In genomic region chr22:50548913-50549790, GRCh38 we compare ENCODE assay signal across 1 cellular context.
A peak's percentile ranks its signal among the peaks of the same experiment; 100 is the strongest.
TF ChIP-seq lines count a peak whose summit lies in the region.

No MANE protein-coding gene starts in this region.

TF ChIP-seq in K562, 482 proteins besides CTCF, POLR2A, EP300 and RAD21:
- TF ChIP-seq RBFOX2 (IDR thresholded peaks at IDR 0.05; ENCODE audit: low read depth, low read length) (peak; percentile 36; the same call in 1 of the 2 replicates), ETV5 (CRISPR knock-in tag; IDR thresholded peaks at IDR 0.05; ENCODE audit: low read depth) (no peak)
